In genomic region chr2:46493241-46493970, GRCh38 we compare ENCODE assay signal across 10 cellular contexts. TPM values are rescaled to one million over a fixed set of nuclear protein-coding genes. Genes with fewer than 3 reads are reported as not detected.
DNase-seq lines count a peak whose midpoint lies in the region; ATAC-seq and TF ChIP-seq lines count a peak whose summit lies in the region.
"Had no signal": no experiment of that assay in that cellular context is flagged by ENCODE, and none has a peak within 500 bp of the region (broad histone marks: within the 10 kb centered on the region; RNA-seq: fewer than 3 reads in every experiment).

No MANE protein-coding gene starts in this region.

- peak; percentile 82 for ATAC-seq in GM18858 (IDR thresholded peaks at IDR 0.05; ENCODE audit: unreplicated experiment)
- no peak for ATAC-seq in upper lobe of right lung
- no peak for ATAC-seq in GM19328 (IDR thresholded peaks at IDR 0.05; ENCODE audit: unreplicated experiment)

- H3K4me3 ChIP-seq in hepatocyte (no peak overlapping the region), upper lobe of right lung (no peak overlapping the region)

- H3K4me2 ChIP-seq in hepatocyte, result no peak overlapping the region

- 58% methylated on average over 8 of the region's 8 CpGs for WGBS in hepatocyte (ENCODE audit: low lambda C conversion rate, missing lambda C conversion rate)

- H3K4me3 Mint-ChIP-seq in HFFc6, result peak overlapping the region; percentile 62

- peak overlapping the region; percentile 24 for H3K27ac ChIP-seq in hepatocyte
- H3K27ac ChIP-seq in upper lobe of right lung, result no peak overlapping the region

- H3K79me2 ChIP-seq in hepatocyte, result no peaks in the 10 kb centered on the region

- H3K4me1 Mint-ChIP-seq in HFFc6 (ENCODE audit: low read depth), result peaks cover 66% of the 10 kb centered on the region

- no peak for TF ChIP-seq CTCF in HFFc6 (IDR thresholded peaks at IDR 0.05)
- TF ChIP-seq CTCF in hepatocyte (IDR thresholded peaks at IDR 0.05; ENCODE audit: poor library complexity), result no peak
- no peak for TF ChIP-seq CTCF in upper lobe of right lung (IDR thresholded peaks at IDR 0.05)

- H3K27me3 ChIP-seq in hepatocyte (peaks cover 11% of the 10 kb centered on the region), upper lobe of right lung (no peaks in the 10 kb centered on the region)

- no peaks in the 10 kb centered on the region for H3K9me3 Mint-ChIP-seq in HFFc6

- H3K27me3 Mint-ChIP-seq in HFFc6 (ENCODE audit: insufficient read depth), result peaks cover 6% of the 10 kb centered on the region; the same call in 1 of the 2 replicates

- H3K4me1 ChIP-seq in hepatocyte (ENCODE audit: insufficient read depth), result peaks cover 4% of the 10 kb centered on the region
- H3K4me1 ChIP-seq in upper lobe of right lung, result peaks cover 16% of the 10 kb centered on the region

- DNase-seq in HFFc6 (peak; percentile 68), NCI-H226 (peak; percentile 74), hepatocyte (ENCODE audit: low spot score) (peak; percentile 34), middle frontal gyrus (ENCODE audit: extremely low spot score, low spot score) (no peak), upper lobe of right lung (no peak), COLO829 (ENCODE audit: low spot score) (no peak)

- H2AFZ ChIP-seq in hepatocyte, result no peak overlapping the region

- peaks cover 4% of the 10 kb centered on the region; the same call in 1 of the 2 replicates for H3K36me3 Mint-ChIP-seq in HFFc6 (ENCODE audit: low read depth)

- intact Hi-C loops in upper lobe of right lung (cut with DNase I), result no loop called here

- H4K20me1 ChIP-seq in hepatocyte (ENCODE audit: insufficient read depth, poor library complexity, severe bottlenecking), result no peaks in the 10 kb centered on the region

- no peaks in the 10 kb centered on the region for H3K9me2 ChIP-seq in hepatocyte (replicated peaks; ENCODE audit: insufficient read depth)

- H3K27ac Mint-ChIP-seq in HFFc6, result peak overlapping the region; percentile 93

- H3K9me3 ChIP-seq in hepatocyte (ENCODE audit: low read depth) (no peaks in the 10 kb centered on the region), upper lobe of right lung (no peaks in the 10 kb centered on the region)

- no peaks in the 10 kb centered on the region for H3K36me3 ChIP-seq in hepatocyte (replicated peaks; ENCODE audit: insufficient read depth, low read depth)
- no peaks in the 10 kb centered on the region for H3K36me3 ChIP-seq in upper lobe of right lung

RNA-seq across cellular contexts. Expression of gene TMEM247, which starts 14.0 kb away (rescaled TPM):
- not detected for total RNA-seq in HFFc6 (2021; fragmentation: NEBNext Ultra II Directional; extraction: Animal tissue kit (Norgen Biotek cat#: 25700))
- total RNA-seq in hepatocyte (not detected in 2 replicates), upper lobe of right lung (not detected)
- polyA plus RNA-seq in hepatocyte, result not detected in 2 replicates
- total RNA-seq: SK-MEL-5, temporal lobe had no signal

RNA-seq across cellular contexts. Expression of gene RHOQ, which starts 48.9 kb away (rescaled TPM):
- total RNA-seq in HFFc6 (2021; fragmentation: NEBNext Ultra II Directional; extraction: Animal tissue kit (Norgen Biotek cat#: 25700)), result 10 to 100 TPM; 68.9 to 97.7 (median 90.2) TPM
- total RNA-seq in hepatocyte (69.9 and 75.2 TPM in 2 replicates), upper lobe of right lung (92.9 TPM)
- polyA plus RNA-seq in hepatocyte, result 46.7 and 52.0 TPM in 2 replicates

RNA-seq across cellular contexts. Expression of gene ATP6V1E2, which starts 49.0 kb away (rescaled TPM):
- total RNA-seq in HFFc6 (2021; fragmentation: NEBNext Ultra II Directional; extraction: Animal tissue kit (Norgen Biotek cat#: 25700)), result 1 to 10 TPM; 4.0 to 4.7 (median 4.3) TPM
- 3.7 and 4.4 TPM in 2 replicates for total RNA-seq in hepatocyte
- 4.7 and 6.7 TPM in 2 replicates for polyA plus RNA-seq in hepatocyte
- total RNA-seq in upper lobe of right lung, result 10.7 TPM

Comparison
In these comparisons a context has a peak if more than half of its experiments do, and no peak if none do; other contexts are left out.
1. DNase-seq: peak in HFFc6 (single experiment), NCI-H226 (single experiment) and hepatocyte (single experiment); none in middle frontal gyrus (single experiment), upper lobe of right lung (single experiment) and COLO829 (single experiment).